ENCODE assay signal across 1 cellular context in the genomic region with DNA sequence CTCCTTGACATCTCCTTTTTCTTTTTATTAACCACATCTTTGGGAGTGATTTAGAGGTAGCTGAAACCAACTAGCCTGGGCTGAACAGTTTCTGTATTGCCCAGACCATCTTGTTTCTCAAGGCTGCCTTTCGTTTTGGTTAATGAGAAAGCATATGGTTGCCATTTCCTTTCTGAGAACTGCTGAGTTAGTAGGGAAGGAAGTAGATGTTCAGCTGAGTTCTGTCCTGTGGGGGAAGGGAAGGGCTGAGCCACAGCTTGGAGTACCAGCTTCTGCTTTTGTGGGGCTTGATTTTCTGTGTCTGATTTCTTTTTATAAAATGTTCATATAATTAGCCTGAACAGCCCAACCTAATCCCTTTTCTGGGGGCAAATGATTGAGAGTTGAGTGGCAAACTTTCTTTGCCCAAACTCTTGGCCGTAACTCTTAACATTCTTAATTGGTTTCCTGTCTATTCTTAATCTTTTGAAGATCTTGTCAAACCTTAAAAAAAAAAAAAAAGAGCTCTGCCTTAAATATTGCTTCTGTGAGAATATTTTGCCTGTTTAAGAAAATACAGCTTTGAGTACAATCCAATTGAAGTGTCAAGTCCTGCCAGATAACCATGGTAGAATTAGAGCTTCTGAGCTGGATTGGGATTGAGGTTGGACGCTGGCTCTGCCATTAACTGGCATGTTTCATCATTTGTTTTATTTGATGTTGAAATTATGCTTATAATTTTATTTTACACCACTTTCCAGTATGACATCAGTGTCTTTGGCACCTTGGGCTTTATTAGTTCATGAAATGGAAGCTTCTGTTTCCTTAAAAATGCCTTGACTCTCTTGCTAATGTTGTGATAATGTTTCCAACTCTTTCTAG.
TF ChIP-seq lines count a peak whose summit lies in the region.

No MANE protein-coding gene starts in this region.

TF ChIP-seq in K562, 482 proteins besides CTCF, POLR2A, EP300 and RAD21 (continued from another document and continues in another):
- TF ChIP-seq MIER1 (IDR thresholded peaks at IDR 0.05; ENCODE audit: low read depth) (no peak), TEAD2 (tag; IDR thresholded peaks at IDR 0.05) (no peak), ZNF316 (IDR thresholded peaks at IDR 0.05) (peak; percentile 72), POLR3A (IDR thresholded peaks at IDR 0.05; ENCODE audit: borderline replicate concordance, extremely low read depth, insufficient read depth, insufficient read length) (no peak), MAFK (IDR thresholded peaks at IDR 0.05; ENCODE audit: low read length) (peak; percentile 60), MYC (IDR thresholded peaks at IDR 0.05; ENCODE audit: low read depth, low read length) (peak; percentile 49; the same call in 1 of the 2 replicates), MYC (CRISPR knock-in tag; IDR thresholded peaks at IDR 0.05; ENCODE audit: borderline replicate concordance, low read depth) (no peak), HNRNPLL (IDR thresholded peaks at IDR 0.05; ENCODE audit: low read depth, low read length, poor library complexity, severe bottlenecking) (no peak), ZNF175 (CRISPR knock-in tag; IDR thresholded peaks at IDR 0.05; ENCODE audit: low read depth) (peak; percentile 85), GABPA (tag; conservative IDR thresholded peaks at IDR 0.05; ENCODE audit: low read depth) (peak; percentile 72), NFRKB (IDR thresholded peaks at IDR 0.05; ENCODE audit: low read depth) (peak; percentile 83), FIP1L1 (IDR thresholded peaks at IDR 0.05; ENCODE audit: low read depth, low read length, poor library complexity, severe bottlenecking) (no peak), CREBBP (IDR thresholded peaks at IDR 0.05; ENCODE audit: low read depth, low read length) (no peak), IFI16 (CRISPR knock-in tag; IDR thresholded peaks at IDR 0.05) (no peak), TGIF2 (CRISPR knock-in tag; IDR thresholded peaks at IDR 0.05) (no peak), HOXB6 (CRISPR knock-in tag; IDR thresholded peaks at IDR 0.05; ENCODE audit: borderline replicate concordance) (no peak), ETV5 (CRISPR knock-in tag; IDR thresholded peaks at IDR 0.05; ENCODE audit: low read depth) (0 out of 2 replicates have a peak, but pooled peaks have one; percentile 24), LEF1 (IDR thresholded peaks at IDR 0.05) (peak; percentile 75), ZBTB17 (CRISPR knock-in tag; IDR thresholded peaks at IDR 0.05) (no peak), ERF (CRISPR knock-in tag; IDR thresholded peaks at IDR 0.05) (no peak), ZNF764 (CRISPR knock-in tag; IDR thresholded peaks at IDR 0.05; ENCODE audit: low read depth) (no peak)
- TF ChIP-seq, protein P1, sequence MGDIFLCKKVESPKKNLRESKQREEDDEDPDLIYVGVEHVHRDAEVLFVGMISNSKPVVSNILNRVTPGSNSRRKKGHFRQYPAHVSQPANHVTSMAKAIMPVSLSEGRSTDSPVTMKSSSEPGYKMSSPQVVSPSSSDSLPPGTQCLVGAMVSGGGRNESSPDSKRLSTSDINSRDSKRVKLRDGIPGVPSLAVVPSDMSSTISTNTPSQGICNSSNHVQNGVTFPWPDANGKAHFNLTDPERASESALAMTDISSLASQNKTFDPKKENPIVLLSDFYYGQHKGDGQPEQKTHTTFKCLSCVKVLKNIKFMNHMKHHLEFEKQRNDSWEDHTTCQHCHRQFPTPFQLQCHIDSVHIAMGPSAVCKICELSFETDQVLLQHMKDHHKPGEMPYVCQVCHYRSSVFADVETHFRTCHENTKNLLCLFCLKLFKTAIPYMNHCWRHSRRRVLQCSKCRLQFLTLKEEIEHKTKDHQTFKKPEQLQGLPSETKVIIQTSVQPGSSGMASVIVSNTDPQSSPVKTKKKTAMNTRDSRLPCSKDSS (IDR thresholded peaks at IDR 0.05; ENCODE audit: low read depth, partially characterized antibody), result no peak
- TF ChIP-seq, protein P2, sequence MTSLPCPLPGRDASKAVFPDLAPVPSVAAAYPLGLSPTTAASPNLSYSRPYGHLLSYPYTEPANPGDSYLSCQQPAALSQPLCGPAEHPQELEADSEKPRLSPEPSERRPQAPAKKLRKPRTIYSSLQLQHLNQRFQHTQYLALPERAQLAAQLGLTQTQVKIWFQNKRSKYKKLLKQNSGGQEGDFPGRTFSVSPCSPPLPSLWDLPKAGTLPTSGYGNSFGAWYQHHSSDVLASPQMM (CRISPR knock-in tag; IDR thresholded peaks at IDR 0.05), result no peak
- TF ChIP-seq, protein P3, sequence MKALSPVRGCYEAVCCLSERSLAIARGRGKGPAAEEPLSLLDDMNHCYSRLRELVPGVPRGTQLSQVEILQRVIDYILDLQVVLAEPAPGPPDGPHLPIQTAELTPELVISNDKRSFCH (CRISPR knock-in tag; IDR thresholded peaks at IDR 0.05), result no peak
- TF ChIP-seq, protein P3 (tag; IDR thresholded peaks at IDR 0.05), result peak; percentile 61; the same call in 1 of the 2 replicates
- TF ChIP-seq, protein P4, sequence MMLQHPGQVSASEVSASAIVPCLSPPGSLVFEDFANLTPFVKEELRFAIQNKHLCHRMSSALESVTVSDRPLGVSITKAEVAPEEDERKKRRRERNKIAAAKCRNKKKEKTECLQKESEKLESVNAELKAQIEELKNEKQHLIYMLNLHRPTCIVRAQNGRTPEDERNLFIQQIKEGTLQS (IDR thresholded peaks at IDR 0.05), result 0 out of 2 replicates have a peak, but pooled peaks have one; percentile 19
- TF ChIP-seq, protein P4 (CRISPR knock-in tag; conservative IDR thresholded peaks at IDR 0.05), result no peak
- TF ChIP-seq, protein P5, sequence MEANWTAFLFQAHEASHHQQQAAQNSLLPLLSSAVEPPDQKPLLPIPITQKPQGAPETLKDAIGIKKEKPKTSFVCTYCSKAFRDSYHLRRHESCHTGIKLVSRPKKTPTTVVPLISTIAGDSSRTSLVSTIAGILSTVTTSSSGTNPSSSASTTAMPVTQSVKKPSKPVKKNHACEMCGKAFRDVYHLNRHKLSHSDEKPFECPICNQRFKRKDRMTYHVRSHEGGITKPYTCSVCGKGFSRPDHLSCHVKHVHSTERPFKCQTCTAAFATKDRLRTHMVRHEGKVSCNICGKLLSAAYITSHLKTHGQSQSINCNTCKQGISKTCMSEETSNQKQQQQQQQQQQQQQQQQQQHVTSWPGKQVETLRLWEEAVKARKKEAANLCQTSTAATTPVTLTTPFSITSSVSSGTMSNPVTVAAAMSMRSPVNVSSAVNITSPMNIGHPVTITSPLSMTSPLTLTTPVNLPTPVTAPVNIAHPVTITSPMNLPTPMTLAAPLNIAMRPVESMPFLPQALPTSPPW (CRISPR knock-in tag; IDR thresholded peaks at IDR 0.05), result 0 out of 2 replicates have a peak, but pooled peaks have one; percentile 18
- TF ChIP-seq, protein P6, sequence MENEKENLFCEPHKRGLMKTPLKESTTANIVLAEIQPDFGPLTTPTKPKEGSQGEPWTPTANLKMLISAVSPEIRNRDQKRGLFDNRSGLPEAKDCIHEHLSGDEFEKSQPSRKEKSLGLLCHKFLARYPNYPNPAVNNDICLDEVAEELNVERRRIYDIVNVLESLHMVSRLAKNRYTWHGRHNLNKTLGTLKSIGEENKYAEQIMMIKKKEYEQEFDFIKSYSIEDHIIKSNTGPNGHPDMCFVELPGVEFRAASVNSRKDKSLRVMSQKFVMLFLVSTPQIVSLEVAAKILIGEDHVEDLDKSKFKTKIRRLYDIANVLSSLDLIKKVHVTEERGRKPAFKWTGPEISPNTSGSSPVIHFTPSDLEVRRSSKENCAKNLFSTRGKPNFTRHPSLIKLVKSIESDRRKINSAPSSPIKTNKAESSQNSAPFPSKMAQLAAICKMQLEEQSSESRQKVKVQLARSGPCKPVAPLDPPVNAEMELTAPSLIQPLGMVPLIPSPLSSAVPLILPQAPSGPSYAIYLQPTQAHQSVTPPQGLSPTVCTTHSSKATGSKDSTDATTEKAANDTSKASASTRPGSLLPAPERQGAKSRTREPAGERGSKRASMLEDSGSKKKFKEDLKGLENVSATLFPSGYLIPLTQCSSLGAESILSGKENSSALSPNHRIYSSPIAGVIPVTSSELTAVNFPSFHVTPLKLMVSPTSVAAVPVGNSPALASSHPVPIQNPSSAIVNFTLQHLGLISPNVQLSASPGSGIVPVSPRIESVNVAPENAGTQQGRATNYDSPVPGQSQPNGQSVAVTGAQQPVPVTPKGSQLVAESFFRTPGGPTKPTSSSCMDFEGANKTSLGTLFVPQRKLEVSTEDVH (IDR thresholded peaks at IDR 0.05; ENCODE audit: low read depth, partially characterized antibody), result no peak
- TF ChIP-seq, protein P7, sequence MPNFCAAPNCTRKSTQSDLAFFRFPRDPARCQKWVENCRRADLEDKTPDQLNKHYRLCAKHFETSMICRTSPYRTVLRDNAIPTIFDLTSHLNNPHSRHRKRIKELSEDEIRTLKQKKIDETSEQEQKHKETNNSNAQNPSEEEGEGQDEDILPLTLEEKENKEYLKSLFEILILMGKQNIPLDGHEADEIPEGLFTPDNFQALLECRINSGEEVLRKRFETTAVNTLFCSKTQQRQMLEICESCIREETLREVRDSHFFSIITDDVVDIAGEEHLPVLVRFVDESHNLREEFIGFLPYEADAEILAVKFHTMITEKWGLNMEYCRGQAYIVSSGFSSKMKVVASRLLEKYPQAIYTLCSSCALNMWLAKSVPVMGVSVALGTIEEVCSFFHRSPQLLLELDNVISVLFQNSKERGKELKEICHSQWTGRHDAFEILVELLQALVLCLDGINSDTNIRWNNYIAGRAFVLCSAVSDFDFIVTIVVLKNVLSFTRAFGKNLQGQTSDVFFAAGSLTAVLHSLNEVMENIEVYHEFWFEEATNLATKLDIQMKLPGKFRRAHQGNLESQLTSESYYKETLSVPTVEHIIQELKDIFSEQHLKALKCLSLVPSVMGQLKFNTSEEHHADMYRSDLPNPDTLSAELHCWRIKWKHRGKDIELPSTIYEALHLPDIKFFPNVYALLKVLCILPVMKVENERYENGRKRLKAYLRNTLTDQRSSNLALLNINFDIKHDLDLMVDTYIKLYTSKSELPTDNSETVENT (CRISPR knock-in tag; IDR thresholded peaks at IDR 0.05), result no peak
- TF ChIP-seq, protein P8, sequence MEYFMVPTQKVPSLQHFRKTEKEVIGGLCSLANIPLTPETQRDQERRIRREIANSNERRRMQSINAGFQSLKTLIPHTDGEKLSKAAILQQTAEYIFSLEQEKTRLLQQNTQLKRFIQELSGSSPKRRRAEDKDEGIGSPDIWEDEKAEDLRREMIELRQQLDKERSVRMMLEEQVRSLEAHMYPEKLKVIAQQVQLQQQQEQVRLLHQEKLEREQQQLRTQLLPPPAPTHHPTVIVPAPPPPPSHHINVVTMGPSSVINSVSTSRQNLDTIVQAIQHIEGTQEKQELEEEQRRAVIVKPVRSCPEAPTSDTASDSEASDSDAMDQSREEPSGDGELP (CRISPR knock-in tag; IDR thresholded peaks at IDR 0.05; ENCODE audit: borderline replicate concordance), result no peak; the same call in 1 of the 2 replicates
- TF ChIP-seq, protein P9, sequence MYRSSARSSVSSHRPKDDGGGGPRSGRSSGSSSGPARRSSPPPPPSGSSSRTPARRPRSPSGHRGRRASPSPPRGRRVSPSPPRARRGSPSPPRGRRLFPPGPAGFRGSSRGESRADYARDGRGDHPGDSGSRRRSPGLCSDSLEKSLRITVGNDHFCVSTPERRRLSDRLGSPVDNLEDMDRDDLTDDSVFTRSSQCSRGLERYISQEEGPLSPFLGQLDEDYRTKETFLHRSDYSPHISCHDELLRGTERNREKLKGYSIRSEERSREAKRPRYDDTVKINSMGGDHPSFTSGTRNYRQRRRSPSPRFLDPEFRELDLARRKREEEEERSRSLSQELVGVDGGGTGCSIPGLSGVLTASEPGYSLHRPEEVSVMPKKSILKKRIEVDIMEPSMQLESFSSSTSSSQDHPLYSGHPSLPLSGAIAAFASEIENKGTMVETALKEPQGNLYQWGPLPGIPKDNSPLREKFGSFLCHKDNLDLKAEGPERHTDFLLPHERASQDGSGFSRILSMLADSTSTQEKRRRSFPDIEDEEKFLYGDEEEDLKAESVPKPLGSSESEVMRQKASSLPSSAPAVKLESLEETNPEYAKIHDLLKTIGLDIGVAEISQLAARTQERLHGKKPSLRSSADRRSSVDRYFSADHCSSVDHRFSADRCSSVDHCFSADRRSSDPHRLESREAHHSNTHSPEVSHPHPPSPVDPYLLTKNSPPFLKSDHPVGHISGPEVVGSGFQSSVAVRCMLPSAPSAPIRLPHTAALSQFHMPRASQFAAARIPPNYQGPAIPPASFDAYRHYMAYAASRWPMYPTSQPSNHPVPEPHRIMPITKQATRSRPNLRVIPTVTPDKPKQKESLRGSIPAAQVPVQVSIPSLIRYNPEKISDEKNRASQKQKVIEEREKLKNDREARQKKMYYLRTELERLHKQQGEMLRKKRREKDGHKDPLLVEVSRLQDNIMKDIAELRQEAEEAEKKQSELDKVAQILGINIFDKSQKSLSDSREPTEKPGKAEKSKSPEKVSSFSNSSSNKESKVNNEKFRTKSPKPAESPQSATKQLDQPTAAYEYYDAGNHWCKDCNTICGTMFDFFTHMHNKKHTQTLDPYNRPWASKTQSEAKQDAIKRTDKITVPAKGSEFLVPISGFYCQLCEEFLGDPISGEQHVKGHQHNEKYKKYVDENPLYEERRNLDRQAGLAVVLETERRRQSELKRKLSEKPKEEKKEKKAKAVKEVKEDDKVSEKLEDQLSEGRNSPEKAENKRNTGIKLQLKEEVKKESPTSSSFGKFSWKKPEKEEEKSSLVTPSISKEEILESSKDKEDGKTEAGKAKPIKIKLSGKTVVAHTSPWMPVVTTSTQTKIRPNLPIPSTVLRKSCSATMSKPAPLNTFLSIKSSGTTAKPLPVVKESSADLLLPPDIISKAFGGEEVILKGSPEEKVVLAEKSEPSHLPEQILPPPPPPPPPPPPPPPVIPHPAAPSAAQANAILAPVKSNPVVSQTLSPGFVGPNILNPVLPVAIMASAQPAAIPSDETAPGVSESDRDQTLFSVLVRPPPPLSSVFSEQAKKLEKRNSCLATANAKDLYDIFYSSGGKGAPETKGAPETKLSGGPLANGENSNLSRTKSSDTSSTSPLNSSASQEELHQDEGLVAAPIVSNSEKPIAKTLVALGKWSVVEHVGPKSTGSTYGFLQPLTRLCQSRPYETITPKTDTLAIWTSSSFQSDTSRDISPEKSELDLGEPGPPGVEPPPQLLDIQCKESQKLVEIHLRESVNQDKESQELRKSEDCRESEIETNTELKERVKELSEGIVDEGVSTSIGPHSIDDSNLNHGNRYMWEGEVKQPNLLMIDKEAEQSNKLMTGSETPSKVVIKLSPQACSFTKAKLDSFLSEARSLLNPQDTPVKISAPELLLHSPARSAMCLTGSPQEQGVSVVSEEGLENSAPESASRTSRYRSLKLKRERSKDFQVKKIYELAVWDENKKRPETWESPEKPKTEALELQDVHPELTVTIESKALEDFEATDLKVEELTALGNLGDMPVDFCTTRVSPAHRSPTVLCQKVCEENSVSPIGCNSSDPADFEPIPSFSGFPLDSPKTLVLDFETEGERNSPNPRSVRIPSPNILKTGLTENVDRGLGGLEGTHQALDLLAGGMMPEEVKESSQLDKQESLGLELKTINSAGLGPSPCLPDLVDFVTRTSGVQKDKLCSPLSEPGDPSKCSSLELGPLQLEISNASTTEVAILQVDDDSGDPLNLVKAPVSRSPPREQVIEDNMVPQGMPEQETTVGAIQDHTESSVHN (IDR thresholded peaks at IDR 0.05; ENCODE audit: borderline replicate concordance in 1 of 2, low read depth in 1 of 2), result 0 out of 4 replicates have a peak, but pooled peaks of 1 of the 2 experiments have one; percentile 32
